1 cellular context compared by ENCODE assay signal in genomic region chr3:50270841-50271240, GRCh38.
TF ChIP-seq lines count a peak whose summit lies in the region.

No MANE protein-coding gene starts in this region.

TF ChIP-seq in H1, 55 proteins besides CTCF, POLR2A, EP300 and RAD21:
- TF ChIP-seq MAX (IDR thresholded peaks at IDR 0.05) (no peak), RNF2 (IDR thresholded peaks at IDR 0.05; ENCODE audit: borderline replicate concordance, low read depth, low read length, missing control alignments, poor library complexity, severe bottlenecking) (no peak), MAFK (IDR thresholded peaks at IDR 0.05; ENCODE audit: low read depth, low read length) (no peak), EZH2 (IDR thresholded peaks at IDR 0.05; ENCODE audit: low read depth, low read length, severe bottlenecking) (no peak), POLR2AphosphoS5 (IDR thresholded peaks at IDR 0.05; ENCODE audit: low read depth, low read length) (no peak), SIRT6 (IDR thresholded peaks at IDR 0.05; ENCODE audit: low read length) (no peak), TEAD4 (IDR thresholded peaks at IDR 0.05; ENCODE audit: low read depth, low read length) (no peak), SP2 (IDR thresholded peaks at IDR 0.05; ENCODE audit: low read length) (no peak), CBX8 (IDR thresholded peaks at IDR 0.05; ENCODE audit: borderline replicate concordance, low read depth, low read length) (no peak), TBP (IDR thresholded peaks at IDR 0.05; ENCODE audit: low read depth, low read length) (no peak), CHD2 (IDR thresholded peaks at IDR 0.05; ENCODE audit: low read length) (no peak), SRF (IDR thresholded peaks at IDR 0.05; ENCODE audit: low read depth, low read length) (no peak), JUND (IDR thresholded peaks at IDR 0.05; ENCODE audit: low read length) (no peak), POU5F1 (IDR thresholded peaks at IDR 0.05; ENCODE audit: low read depth, low read length) (no peak)
